In genomic region chr16:24609740-24610420, GRCh38 we compare ENCODE assay signal across 1 cellular context.
TF ChIP-seq lines count a peak whose summit lies in the region.

No MANE protein-coding gene starts in this region.

TF ChIP-seq in WTC11, 78 proteins besides CTCF, POLR2A, EP300 and RAD21 (continued from another document):
- TF ChIP-seq, protein P1, sequence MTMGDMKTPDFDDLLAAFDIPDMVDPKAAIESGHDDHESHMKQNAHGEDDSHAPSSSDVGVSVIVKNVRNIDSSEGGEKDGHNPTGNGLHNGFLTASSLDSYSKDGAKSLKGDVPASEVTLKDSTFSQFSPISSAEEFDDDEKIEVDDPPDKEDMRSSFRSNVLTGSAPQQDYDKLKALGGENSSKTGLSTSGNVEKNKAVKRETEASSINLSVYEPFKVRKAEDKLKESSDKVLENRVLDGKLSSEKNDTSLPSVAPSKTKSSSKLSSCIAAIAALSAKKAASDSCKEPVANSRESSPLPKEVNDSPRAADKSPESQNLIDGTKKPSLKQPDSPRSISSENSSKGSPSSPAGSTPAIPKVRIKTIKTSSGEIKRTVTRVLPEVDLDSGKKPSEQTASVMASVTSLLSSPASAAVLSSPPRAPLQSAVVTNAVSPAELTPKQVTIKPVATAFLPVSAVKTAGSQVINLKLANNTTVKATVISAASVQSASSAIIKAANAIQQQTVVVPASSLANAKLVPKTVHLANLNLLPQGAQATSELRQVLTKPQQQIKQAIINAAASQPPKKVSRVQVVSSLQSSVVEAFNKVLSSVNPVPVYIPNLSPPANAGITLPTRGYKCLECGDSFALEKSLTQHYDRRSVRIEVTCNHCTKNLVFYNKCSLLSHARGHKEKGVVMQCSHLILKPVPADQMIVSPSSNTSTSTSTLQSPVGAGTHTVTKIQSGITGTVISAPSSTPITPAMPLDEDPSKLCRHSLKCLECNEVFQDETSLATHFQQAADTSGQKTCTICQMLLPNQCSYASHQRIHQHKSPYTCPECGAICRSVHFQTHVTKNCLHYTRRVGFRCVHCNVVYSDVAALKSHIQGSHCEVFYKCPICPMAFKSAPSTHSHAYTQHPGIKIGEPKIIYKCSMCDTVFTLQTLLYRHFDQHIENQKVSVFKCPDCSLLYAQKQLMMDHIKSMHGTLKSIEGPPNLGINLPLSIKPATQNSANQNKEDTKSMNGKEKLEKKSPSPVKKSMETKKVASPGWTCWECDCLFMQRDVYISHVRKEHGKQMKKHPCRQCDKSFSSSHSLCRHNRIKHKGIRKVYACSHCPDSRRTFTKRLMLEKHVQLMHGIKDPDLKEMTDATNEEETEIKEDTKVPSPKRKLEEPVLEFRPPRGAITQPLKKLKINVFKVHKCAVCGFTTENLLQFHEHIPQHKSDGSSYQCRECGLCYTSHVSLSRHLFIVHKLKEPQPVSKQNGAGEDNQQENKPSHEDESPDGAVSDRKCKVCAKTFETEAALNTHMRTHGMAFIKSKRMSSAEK (CRISPR knock-in tag; IDR thresholded peaks at IDR 0.05; ENCODE audit: borderline replicate concordance): no peak
- no peak for TF ChIP-seq SP1 (CRISPR knock-in tag; conservative IDR thresholded peaks at IDR 0.05)
- peak; percentile 93 for TF ChIP-seq USF1 (CRISPR knock-in tag; IDR thresholded peaks at IDR 0.05)
- no peak for TF ChIP-seq GTF2I (CRISPR knock-in tag; conservative IDR thresholded peaks at IDR 0.05)
- TF ChIP-seq, protein P2, sequence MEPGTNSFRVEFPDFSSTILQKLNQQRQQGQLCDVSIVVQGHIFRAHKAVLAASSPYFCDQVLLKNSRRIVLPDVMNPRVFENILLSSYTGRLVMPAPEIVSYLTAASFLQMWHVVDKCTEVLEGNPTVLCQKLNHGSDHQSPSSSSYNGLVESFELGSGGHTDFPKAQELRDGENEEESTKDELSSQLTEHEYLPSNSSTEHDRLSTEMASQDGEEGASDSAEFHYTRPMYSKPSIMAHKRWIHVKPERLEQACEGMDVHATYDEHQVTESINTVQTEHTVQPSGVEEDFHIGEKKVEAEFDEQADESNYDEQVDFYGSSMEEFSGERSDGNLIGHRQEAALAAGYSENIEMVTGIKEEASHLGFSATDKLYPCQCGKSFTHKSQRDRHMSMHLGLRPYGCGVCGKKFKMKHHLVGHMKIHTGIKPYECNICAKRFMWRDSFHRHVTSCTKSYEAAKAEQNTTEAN (CRISPR knock-in tag; IDR thresholded peaks at IDR 0.05): no peak
- no peak for TF ChIP-seq KAT7 (CRISPR knock-in tag; IDR thresholded peaks at IDR 0.05; ENCODE audit: borderline replicate concordance)
- no peak for TF ChIP-seq ZNF263 (CRISPR knock-in tag; IDR thresholded peaks at IDR 0.05; ENCODE audit: low read depth)
- no peak for TF ChIP-seq ZNF138 (CRISPR knock-in tag; conservative IDR thresholded peaks at IDR 0.05)
- TF ChIP-seq CBFB (CRISPR knock-in tag; IDR thresholded peaks at IDR 0.05; ENCODE audit: low read depth): no peak
- TF ChIP-seq CREB1 (CRISPR knock-in tag; IDR thresholded peaks at IDR 0.05): no peak
- TF ChIP-seq ZNF425 (CRISPR knock-in tag; conservative IDR thresholded peaks at IDR 0.05): no peak
- no peak for TF ChIP-seq SMAD3 (CRISPR knock-in tag; IDR thresholded peaks at IDR 0.05; ENCODE audit: borderline replicate concordance)
- no peak for TF ChIP-seq SMAD4 (CRISPR knock-in tag; IDR thresholded peaks at IDR 0.05)
- no peak for TF ChIP-seq FOXK1 (CRISPR knock-in tag; IDR thresholded peaks at IDR 0.05)
- TF ChIP-seq TP53 (CRISPR knock-in tag; IDR thresholded peaks at IDR 0.05): no peak; the same call in 1 of the 2 replicates
- TF ChIP-seq MAX (CRISPR knock-in tag; IDR thresholded peaks at IDR 0.05): 0 out of 2 replicates have a peak, but pooled peaks have one; percentile 52
- TF ChIP-seq USF2 (CRISPR knock-in tag; IDR thresholded peaks at IDR 0.05): peak; percentile 93
- no peak for TF ChIP-seq GRHL2 (CRISPR knock-in tag; IDR thresholded peaks at IDR 0.05; ENCODE audit: insufficient replicate concordance, severe bottlenecking)
- TF ChIP-seq TEAD4 (CRISPR knock-in tag; IDR thresholded peaks at IDR 0.05): no peak
- no peak for TF ChIP-seq NR1H2 (CRISPR knock-in tag; IDR thresholded peaks at IDR 0.05)
- TF ChIP-seq FOXP4 (CRISPR knock-in tag; IDR thresholded peaks at IDR 0.05): no peak
- TF ChIP-seq TCF7 (CRISPR knock-in tag; IDR thresholded peaks at IDR 0.05; ENCODE audit: low read depth): no peak
